ENCODE assay signal across 8 cellular contexts in the genomic region with DNA sequence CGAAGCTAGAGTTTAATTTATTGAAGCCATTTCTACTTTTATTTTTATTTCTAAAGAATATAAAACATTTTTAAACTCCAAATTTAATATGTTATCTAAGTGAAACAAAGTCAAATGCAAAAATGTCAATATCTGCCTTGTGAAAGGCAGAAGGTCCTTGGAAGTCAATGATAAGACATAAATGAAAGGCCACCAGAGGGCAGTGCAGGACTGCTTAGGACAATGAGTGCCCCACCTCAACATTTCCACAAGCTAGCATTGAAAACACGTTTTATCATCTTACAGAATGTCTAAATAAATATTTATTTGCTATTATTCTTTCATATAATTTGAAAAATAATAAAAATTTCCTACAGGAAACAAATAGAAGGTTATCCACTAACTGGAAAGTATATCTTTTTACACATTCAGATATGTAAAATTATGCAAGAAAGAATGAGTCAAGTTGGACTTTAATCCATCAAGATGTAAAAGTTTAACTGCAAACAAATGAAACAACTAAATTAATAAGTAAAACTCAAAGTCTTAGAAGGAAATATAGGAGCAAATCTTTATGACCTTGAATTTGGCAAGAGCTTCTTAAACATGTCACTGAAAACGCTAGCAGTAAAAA.
DNase-seq lines count a peak whose midpoint lies in the region; ATAC-seq and TF ChIP-seq lines count a peak whose summit lies in the region.

No MANE protein-coding gene starts in this region.

- ATAC-seq in heart left ventricle (peak in 1 of 4 donors; percentile 59), HG03097 (IDR thresholded peaks at IDR 0.05; ENCODE audit: low FRiP score, unreplicated experiment) (peak; percentile 55), upper lobe of left lung (ENCODE audit: low FRiP score in 2 of 2) (peak in 1 of 2 donors; percentile 70)
- ATAC-seq in naive thymus-derived CD8-positive, alpha-beta T cell = no peak

- H3K9me3 Mint-ChIP-seq in naive thymus-derived CD8-positive, alpha-beta T cell = no peaks in the 10 kb centered on the region

- no peak overlapping the region for H3K4me3 Mint-ChIP-seq in naive thymus-derived CD8-positive, alpha-beta T cell

- H3K36me3 ChIP-seq in heart left ventricle (no peaks in the 10 kb centered on the region), upper lobe of left lung (no peaks in the 10 kb centered on the region)

- peaks cover 0 to 17% (median 0%) of the 10 kb centered on the region in 9 donors for H3K27me3 ChIP-seq in heart left ventricle
- H3K27me3 ChIP-seq in upper lobe of left lung = no peaks in the 10 kb centered on the region

- peak in 3 of 5 donors; percentile 30 to 51 (median 39) for DNase-seq in heart left ventricle
- DNase-seq in cardiac septum (ENCODE audit: low spot score) = no peak
- DNase-seq in NCI-H2227 treated with DMSO at 0.1 percent for 48 hours (lab: John Stamatoyannopoulos, UW) = peak; percentile 59
- DNase-seq in activated CD4-positive, alpha-beta T cell treated with anti-CD3 and anti-CD28 coated beads, Interleukin-2, amount 50 U/mL, for 1 hour = peak; percentile 35
- peak; percentile 72 to 82 for DNase-seq in erythroblast (lab: John Stamatoyannopoulos, UW)
- peak in 9 of 10 donors; percentile 5 to 75 (median 34) for DNase-seq in naive thymus-derived CD8-positive, alpha-beta T cell
- peak in 1 of 2 donors; percentile 56 for DNase-seq in upper lobe of left lung

- POLR2A ChIA-PET in naive thymus-derived CD8-positive, alpha-beta T cell (lab: Charles Lee) = no interaction called here

- WGBS in heart left ventricle, 4 donors = 32 to 61% (median 48%) methylated on average over 3 of the region's 3 CpGs
- WGBS in upper lobe of left lung, 2 donors = 35 to 48% methylated on average over 3 of the region's 3 CpGs

- H3K27ac ChIP-seq in heart left ventricle (no peak overlapping the region), upper lobe of left lung (no peak overlapping the region)

- peaks cover 0 to 2% (median 0%) of the 10 kb centered on the region in 4 donors for H3K4me1 Mint-ChIP-seq in naive thymus-derived CD8-positive, alpha-beta T cell

- no peak for TF ChIP-seq POLR2A in heart left ventricle (IDR thresholded peaks at IDR 0.05)
- TF ChIP-seq POLR2A in erythroblast (IDR thresholded peaks at IDR 0.05; ENCODE audit: low read length) = no peak
- no peak for TF ChIP-seq POLR2A in upper lobe of left lung (IDR thresholded peaks at IDR 0.05)

- no peaks in the 10 kb centered on the region for H3K36me3 Mint-ChIP-seq in naive thymus-derived CD8-positive, alpha-beta T cell

- TF ChIP-seq EP300 in upper lobe of left lung (IDR thresholded peaks at IDR 0.05) = no peak

- peaks cover 0 to 31% (median 5%) of the 10 kb centered on the region in 5 donors for H3K27me3 Mint-ChIP-seq in naive thymus-derived CD8-positive, alpha-beta T cell

- TF ChIP-seq CTCF in heart left ventricle (IDR thresholded peaks at IDR 0.05) (peak; percentile 57 to 87 (median 74)), upper lobe of left lung (IDR thresholded peaks at IDR 0.05) (peak in 5 of 6 experiments; percentile 43 to 64 (median 53))

- no peak overlapping the region for H3K4me3 ChIP-seq in heart left ventricle
- H3K4me3 ChIP-seq in upper lobe of left lung = no peak overlapping the region

- H3K9me3 ChIP-seq in heart left ventricle (no peaks in the 10 kb centered on the region), upper lobe of left lung (no peaks in the 10 kb centered on the region)

- H3K4me1 ChIP-seq in heart left ventricle = no peaks in the 10 kb centered on the region
- H3K4me1 ChIP-seq in upper lobe of left lung = no peaks in the 10 kb centered on the region

- H3K27ac Mint-ChIP-seq in naive thymus-derived CD8-positive, alpha-beta T cell = no peak overlapping the region

- intact Hi-C loops in heart left ventricle (cut with DNase I) (loop anchor here in 2 of 10 donors (2.0 to 10.0 kb wide), 2 partner anchors 25 to 743 kb away; no protein-coding TSS in a partner anchor), cardiac septum (cut with DNase I) (no loop called here)
